1 cellular context compared by ENCODE assay signal in the genomic region with DNA sequence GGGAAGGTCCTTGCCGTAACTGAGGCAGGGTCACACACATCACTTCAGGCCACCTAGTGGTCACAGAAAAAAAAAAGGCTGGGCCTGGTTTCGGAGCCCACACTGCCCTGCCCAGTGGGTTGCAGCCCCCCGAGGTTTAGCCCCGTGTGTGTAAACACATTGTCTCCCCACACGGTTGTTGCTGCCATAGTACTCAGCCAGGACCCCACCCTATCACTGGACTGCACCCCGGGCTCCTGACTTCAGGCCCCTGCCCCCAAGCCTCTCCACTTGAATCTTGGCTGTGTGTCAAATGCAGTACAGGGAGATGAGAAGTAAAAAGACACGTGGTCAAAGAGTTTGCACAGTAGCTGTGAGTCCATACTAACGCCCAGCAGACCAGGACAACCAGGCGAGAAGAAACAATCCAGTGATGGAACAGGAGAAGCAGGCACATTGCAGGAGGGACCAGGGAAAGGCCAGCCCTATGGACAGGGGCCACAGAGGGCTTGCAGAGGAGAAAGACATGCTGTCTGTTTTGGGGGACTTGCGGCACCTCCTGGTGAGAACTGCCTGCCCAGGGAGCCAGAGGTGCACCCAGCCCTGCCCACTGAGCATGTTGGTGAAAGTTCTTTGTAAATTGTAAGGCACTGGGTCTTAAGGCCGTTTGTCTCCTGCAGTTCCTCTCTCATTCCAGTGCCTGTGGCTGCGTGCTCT.
TF ChIP-seq lines count a peak whose summit lies in the region.

No MANE protein-coding gene starts in this region.

TF ChIP-seq in A549, 52 proteins besides CTCF, POLR2A, EP300 and RAD21 (continued from another document):
- TF ChIP-seq, protein P1, sequence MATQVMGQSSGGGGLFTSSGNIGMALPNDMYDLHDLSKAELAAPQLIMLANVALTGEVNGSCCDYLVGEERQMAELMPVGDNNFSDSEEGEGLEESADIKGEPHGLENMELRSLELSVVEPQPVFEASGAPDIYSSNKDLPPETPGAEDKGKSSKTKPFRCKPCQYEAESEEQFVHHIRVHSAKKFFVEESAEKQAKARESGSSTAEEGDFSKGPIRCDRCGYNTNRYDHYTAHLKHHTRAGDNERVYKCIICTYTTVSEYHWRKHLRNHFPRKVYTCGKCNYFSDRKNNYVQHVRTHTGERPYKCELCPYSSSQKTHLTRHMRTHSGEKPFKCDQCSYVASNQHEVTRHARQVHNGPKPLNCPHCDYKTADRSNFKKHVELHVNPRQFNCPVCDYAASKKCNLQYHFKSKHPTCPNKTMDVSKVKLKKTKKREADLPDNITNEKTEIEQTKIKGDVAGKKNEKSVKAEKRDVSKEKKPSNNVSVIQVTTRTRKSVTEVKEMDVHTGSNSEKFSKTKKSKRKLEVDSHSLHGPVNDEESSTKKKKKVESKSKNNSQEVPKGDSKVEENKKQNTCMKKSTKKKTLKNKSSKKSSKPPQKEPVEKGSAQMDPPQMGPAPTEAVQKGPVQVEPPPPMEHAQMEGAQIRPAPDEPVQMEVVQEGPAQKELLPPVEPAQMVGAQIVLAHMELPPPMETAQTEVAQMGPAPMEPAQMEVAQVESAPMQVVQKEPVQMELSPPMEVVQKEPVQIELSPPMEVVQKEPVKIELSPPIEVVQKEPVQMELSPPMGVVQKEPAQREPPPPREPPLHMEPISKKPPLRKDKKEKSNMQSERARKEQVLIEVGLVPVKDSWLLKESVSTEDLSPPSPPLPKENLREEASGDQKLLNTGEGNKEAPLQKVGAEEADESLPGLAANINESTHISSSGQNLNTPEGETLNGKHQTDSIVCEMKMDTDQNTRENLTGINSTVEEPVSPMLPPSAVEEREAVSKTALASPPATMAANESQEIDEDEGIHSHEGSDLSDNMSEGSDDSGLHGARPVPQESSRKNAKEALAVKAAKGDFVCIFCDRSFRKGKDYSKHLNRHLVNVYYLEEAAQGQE (IDR thresholded peaks at IDR 0.05): no peak
- TF ChIP-seq SREBF2 (IDR thresholded peaks at IDR 0.05): no peak
- TF ChIP-seq, protein P2, sequence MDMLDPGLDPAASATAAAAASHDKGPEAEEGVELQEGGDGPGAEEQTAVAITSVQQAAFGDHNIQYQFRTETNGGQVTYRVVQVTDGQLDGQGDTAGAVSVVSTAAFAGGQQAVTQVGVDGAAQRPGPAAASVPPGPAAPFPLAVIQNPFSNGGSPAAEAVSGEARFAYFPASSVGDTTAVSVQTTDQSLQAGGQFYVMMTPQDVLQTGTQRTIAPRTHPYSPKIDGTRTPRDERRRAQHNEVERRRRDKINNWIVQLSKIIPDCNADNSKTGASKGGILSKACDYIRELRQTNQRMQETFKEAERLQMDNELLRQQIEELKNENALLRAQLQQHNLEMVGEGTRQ (IDR thresholded peaks at IDR 0.05): no peak
- TF ChIP-seq, protein P3, sequence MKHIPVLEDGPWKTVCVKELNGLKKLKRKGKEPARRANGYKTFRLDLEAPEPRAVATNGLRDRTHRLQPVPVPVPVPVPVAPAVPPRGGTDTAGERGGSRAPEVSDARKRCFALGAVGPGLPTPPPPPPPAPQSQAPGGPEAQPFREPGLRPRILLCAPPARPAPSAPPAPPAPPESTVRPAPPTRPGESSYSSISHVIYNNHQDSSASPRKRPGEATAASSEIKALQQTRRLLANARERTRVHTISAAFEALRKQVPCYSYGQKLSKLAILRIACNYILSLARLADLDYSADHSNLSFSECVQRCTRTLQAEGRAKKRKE (CRISPR knock-in tag; IDR thresholded peaks at IDR 0.05; ENCODE audit: low read depth): no peak
TF ChIP-seq in A549: peak in this region for 0.
